In the genomic region with DNA sequence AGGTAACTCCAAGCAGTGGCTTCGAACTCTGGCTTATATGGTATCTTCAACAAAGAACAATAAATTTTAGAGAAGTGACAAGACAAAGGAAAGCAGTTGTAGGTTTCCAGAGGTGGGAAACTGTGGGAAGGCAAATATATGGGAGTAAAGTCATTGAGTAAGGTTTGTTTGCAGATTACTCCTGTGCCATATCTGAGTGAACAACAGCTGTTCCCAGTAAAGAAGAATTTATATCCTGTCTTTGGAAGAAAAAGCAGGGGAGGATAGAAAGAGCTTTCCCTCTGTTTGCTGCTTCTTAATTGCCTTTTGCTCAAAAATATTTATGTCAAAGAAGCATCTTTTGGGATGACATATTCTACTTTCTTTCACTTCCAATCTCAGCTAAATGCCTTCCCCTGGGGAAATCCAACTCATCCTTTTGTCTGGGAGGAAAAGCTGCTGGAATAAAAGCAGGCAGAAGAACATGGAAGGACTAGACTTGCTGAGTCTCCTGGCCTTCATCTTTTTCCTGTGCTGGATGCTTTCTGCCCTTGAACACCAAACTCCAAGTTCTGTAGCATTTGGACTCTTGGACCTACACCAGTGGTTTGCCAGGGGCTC, we compare ENCODE assay signal across 15 cellular contexts. TPM values are rescaled to one million over a fixed set of nuclear protein-coding genes. Genes with fewer than 3 reads are reported as not detected.
DNase-seq lines count a peak whose midpoint lies in the region; ATAC-seq and TF ChIP-seq lines count a peak whose summit lies in the region.
"Had no signal": no experiment of that assay in that cellular context is flagged by ENCODE, and none has a peak within 500 bp of the region (broad histone marks: within the 10 kb centered on the region; RNA-seq: fewer than 3 reads in every experiment).

No MANE protein-coding gene starts in this region.

- no peak overlapping the region for H2BK120ac ChIP-seq in mesenchymal stem cell (ENCODE audit: low read depth, low read length)

- H3K36me3 ChIP-seq in left ventricle myocardium inferior (no peaks in the 10 kb centered on the region), heart right ventricle (no peaks in the 10 kb centered on the region), mesenchymal stem cell (ENCODE audit: control insufficient read depth in 1 of 2, insufficient read depth in 2 of 2, low read depth in 1 of 2, low read length in 2 of 2) (no peaks in the 10 kb centered on the region), right lobe of liver (no peaks in the 10 kb centered on the region)

- ATAC-seq in heart right ventricle (no peak), right lobe of liver (no peak)

- H2AFZ ChIP-seq in mesenchymal stem cell (ENCODE audit: low read depth, low read length) = no peak overlapping the region

- intact Hi-C loops in left ventricle myocardium inferior (cut with micrococcal nuclease) (no loop called here), heart right ventricle (cut with DNase I) (no loop called here), right lobe of liver (cut with DNase I) (no loop called here)

- H3K4me3 Mint-ChIP-seq in brain = no peak overlapping the region
- H3K4me3 Mint-ChIP-seq: CD8-positive, alpha-beta memory T cell had no signal

- no peak overlapping the region for H3K14ac ChIP-seq in mesenchymal stem cell (ENCODE audit: low read length in 2 of 2)

- no peaks in the 10 kb centered on the region for H3K9me3 ChIP-seq in left ventricle myocardium inferior (replicated peaks)
- no peaks in the 10 kb centered on the region for H3K9me3 ChIP-seq in heart right ventricle
- H3K9me3 ChIP-seq in mesenchymal stem cell (ENCODE audit: control insufficient read depth, low read length) = no peaks in the 10 kb centered on the region
- H3K9me3 ChIP-seq in right lobe of liver = no peaks in the 10 kb centered on the region
- H3K9me3 ChIP-seq: A549 had no signal

- no peak overlapping the region for H3K4me2 ChIP-seq in mesenchymal stem cell (ENCODE audit: low read length, poor library complexity, severe bottlenecking)
- H3K4me2 ChIP-seq: A549 had no signal

- 89 to 94% methylated on average over 1 of the region's 1 CpG for WGBS in heart right ventricle, 2 donors
- 92% methylated on average over 1 of the region's 1 CpG for WGBS in mesenchymal stem cell
- 67% methylated on average over 1 of the region's 1 CpG for WGBS in right lobe of liver (ENCODE audit: insufficient coverage, low coverage, low lambda C conversion rate, missing lambda C conversion rate)

- no peaks in the 10 kb centered on the region for H3K36me3 Mint-ChIP-seq in brain
- H3K36me3 Mint-ChIP-seq: CD8-positive, alpha-beta memory T cell had no signal

- no peak overlapping the region for H2BK15ac ChIP-seq in mesenchymal stem cell (ENCODE audit: low read depth, poor library complexity, severe bottlenecking)

- H3K9me3 Mint-ChIP-seq in brain = peaks cover 0 to 9% (median 6%) of the 10 kb centered on the region in 5 experiments

- H3K79me1 ChIP-seq in mesenchymal stem cell (replicated peaks; ENCODE audit: low read length, poor library complexity, severe bottlenecking) = no peaks in the 10 kb centered on the region

- no peak overlapping the region for H4K8ac ChIP-seq in mesenchymal stem cell (ENCODE audit: low read length)

- H2BK12ac ChIP-seq in mesenchymal stem cell (ENCODE audit: low read length in 2 of 2) = peak overlapping the region in 1 of 2 experiments; percentile 42

- H3K9ac ChIP-seq in mesenchymal stem cell (ENCODE audit: low read length) = peak overlapping the region; percentile 5

- DNase-seq in left ventricle myocardium inferior = no peak
- no peak for DNase-seq in heart right ventricle
- DNase-seq in mesenchymal stem cell = no peak
- DNase-seq in AG20443 (ENCODE audit: low spot score) = no peak
- DNase-seq in right lobe of liver = no peak
- no peak for DNase-seq in HPDE6-E6E7 (ENCODE audit: extremely low spot score)
- DNase-seq: C1 segment of cervical spinal cord; CD8-positive, alpha-beta memory T cell; NCI-H1105; NCI-H2081 treated with DMSO at 0.1 percent for 48 hours; NCI-H510A; NCI-H774; SIG-M5 had no signal

- no peak for TF ChIP-seq POLR2A in right lobe of liver (IDR thresholded peaks at IDR 0.05)

- no peaks in the 10 kb centered on the region for H3K27me3 ChIP-seq in left ventricle myocardium inferior (ENCODE audit: low read depth)
- no peaks in the 10 kb centered on the region for H3K27me3 ChIP-seq in heart right ventricle
- H3K27me3 ChIP-seq in mesenchymal stem cell (ENCODE audit: control insufficient read depth in 1 of 2, insufficient read depth in 1 of 2, low read length in 2 of 2) = no peaks in the 10 kb centered on the region
- no peaks in the 10 kb centered on the region for H3K27me3 ChIP-seq in right lobe of liver

- no peak overlapping the region for H2BK5ac ChIP-seq in mesenchymal stem cell (ENCODE audit: low read depth, low read length, poor library complexity, severe bottlenecking)

- no peak overlapping the region for H3K4ac ChIP-seq in mesenchymal stem cell (ENCODE audit: low read depth in 1 of 2, low read length in 2 of 2)

- H3K27ac ChIP-seq in left ventricle myocardium inferior (replicated peaks) (peak overlapping the region; percentile 27), heart right ventricle (peak overlapping the region in 2 of 10 donors; percentile 8 to 47), mesenchymal stem cell (ENCODE audit: low read length, poor library complexity, severe bottlenecking) (no peak overlapping the region), right lobe of liver (no peak overlapping the region)

- TF ChIP-seq CTCF in left ventricle myocardium inferior (IDR thresholded peaks at IDR 0.05; ENCODE audit: borderline replicate concordance) = no peak
- no peak for TF ChIP-seq CTCF in heart right ventricle (IDR thresholded peaks at IDR 0.05)
- no peak for TF ChIP-seq CTCF in brain (conservative IDR thresholded peaks at IDR 0.05)
- no peak for TF ChIP-seq CTCF in right lobe of liver (IDR thresholded peaks at IDR 0.05)

- H3K27ac Mint-ChIP-seq in brain = peak overlapping the region in 3 of 5 experiments; percentile 49 to 90 (median 85)
- H3K27ac Mint-ChIP-seq: CD8-positive, alpha-beta memory T cell had no signal

- no peak overlapping the region for H3K4me3 ChIP-seq in left ventricle myocardium inferior
- H3K4me3 ChIP-seq in heart right ventricle = no peak overlapping the region
- H3K4me3 ChIP-seq in mesenchymal stem cell (ENCODE audit: insufficient read depth in 1 of 2, low read depth in 1 of 2, low read length in 2 of 2) = no peak overlapping the region
- no peak overlapping the region for H3K4me3 ChIP-seq in right lobe of liver
- H3K4me3 ChIP-seq: A549 had no signal

- no peak overlapping the region for H3K23ac ChIP-seq in mesenchymal stem cell (ENCODE audit: low read length in 2 of 2)

- peaks cover 13% of the 10 kb centered on the region for H3K4me1 ChIP-seq in left ventricle myocardium inferior
- peaks cover 0 to 16% (median 10%) of the 10 kb centered on the region in 9 donors for H3K4me1 ChIP-seq in heart right ventricle
- H3K4me1 ChIP-seq in mesenchymal stem cell (ENCODE audit: control insufficient read depth, insufficient read depth, low read depth, low read length) = peaks cover 3% of the 10 kb centered on the region
- no peaks in the 10 kb centered on the region for H3K4me1 ChIP-seq in right lobe of liver
- H3K4me1 ChIP-seq: A549 had no signal

- no peak overlapping the region for H2AK5ac ChIP-seq in mesenchymal stem cell (ENCODE audit: low read length, severe bottlenecking)

- H4K91ac ChIP-seq in mesenchymal stem cell (ENCODE audit: low read length) = no peak overlapping the region

- peaks cover 3% of the 10 kb centered on the region for H3K27me3 Mint-ChIP-seq in brain

- peaks cover 36% of the 10 kb centered on the region for H3K4me1 Mint-ChIP-seq in brain
- H3K4me1 Mint-ChIP-seq: CD8-positive, alpha-beta memory T cell had no signal

- no peak overlapping the region for H3K18ac ChIP-seq in mesenchymal stem cell (ENCODE audit: low read depth in 1 of 2, low read length in 2 of 2)

RNA-seq across cellular contexts. Expression of a gene that starts 10.4 kb away (rescaled TPM):
- total RNA-seq in left ventricle myocardium inferior (24.6 TPM), heart right ventricle (10 to 100 TPM in 9 of 10 donors, 1 to 10 TPM in 1; 9.7 to 60.4 (median 19.2) TPM), right lobe of liver (10 to 100 TPM; 30.7 to 52.4 (median 37.7) TPM)
- polyA plus RNA-seq in heart right ventricle (10 to 100 TPM; 41.4 to 45.6 TPM), brain (ENCODE audit: insufficient read depth, low read depth, low replicate concordance) (35.7 TPM)
- polyA plus RNA-seq in mesenchymal stem cell (2013, experiment 1 of 2) = 505 TPM
- 505 TPM for polyA plus RNA-seq in mesenchymal stem cell (2013, experiment 2 of 2)
